7 cellular contexts compared by ENCODE assay signal in genomic region chr2:27042159-27042661, GRCh38.
DNase-seq lines count a peak whose midpoint lies in the region; ATAC-seq and TF ChIP-seq lines count a peak whose summit lies in the region.
"Had no signal": no experiment of that assay in that cellular context is flagged by ENCODE, and none has a peak within 500 bp of the region (broad histone marks: within the 10 kb centered on the region; RNA-seq: fewer than 3 reads in every experiment).

No MANE protein-coding gene starts in this region.

- peak overlapping the region; percentile 17; the same call in 1 of the 2 replicates for H3K27ac ChIP-seq in VCaP

- ATAC-seq in GM21737 (IDR thresholded peaks at IDR 0.05; ENCODE audit: unreplicated experiment) = peak; percentile 53

- DNase-seq in DMS79 treated with DMSO at 0.1 percent for 48 hours (lab: John Stamatoyannopoulos, UW) (peak; percentile 93), globus pallidus (ENCODE audit: low spot score) (no peak), GM19240 (ENCODE audit: insufficient read length, low spot score) (no peak), NCI-H2171 (lab: John Stamatoyannopoulos, UW) (no peak)
- DNase-seq: DND-41 had no signal

- no peak for TF ChIP-seq CTCF in VCaP (conservative IDR thresholded peaks at IDR 0.05)
